ENCODE assay signal across 9 cellular contexts in the genomic region with DNA sequence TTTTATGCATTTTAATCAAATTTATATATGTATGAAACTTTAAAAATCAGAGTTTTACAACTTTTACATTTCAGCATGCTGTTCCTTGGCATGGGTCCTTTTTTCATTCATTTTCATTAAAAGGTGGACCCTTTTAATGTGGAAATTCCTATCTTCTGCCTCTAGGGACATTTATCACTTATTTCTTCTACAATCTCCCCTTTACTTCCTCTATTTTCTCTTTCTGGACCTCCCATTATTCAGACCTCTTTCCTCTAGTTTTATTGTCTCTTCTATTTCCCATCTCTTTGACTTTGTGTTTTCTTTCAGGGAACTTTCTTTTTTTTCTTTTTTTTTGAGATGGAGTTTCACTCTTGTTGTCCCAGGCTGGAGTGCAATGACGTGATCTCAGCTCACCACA. TPM values are rescaled to one million over a fixed set of nuclear protein-coding genes. Genes with fewer than 3 reads are reported as not detected.
DNase-seq lines count a peak whose midpoint lies in the region; ATAC-seq, FAIRE-seq and TF ChIP-seq lines count a peak whose summit lies in the region.
"Had no signal": no experiment of that assay in that cellular context is flagged by ENCODE, and none has a peak within 500 bp of the region (broad histone marks: within the 10 kb centered on the region; RNA-seq: fewer than 3 reads in every experiment).

No MANE protein-coding gene starts in this region.

- H3K4me3 ChIP-seq in AG10803 (ENCODE audit: low read length) (peak overlapping the region; percentile 31; the same call in 1 of the 2 replicates), HFF-Myc (replicated peaks; ENCODE audit: low read depth, low read length) (peak overlapping the region; percentile 24), keratinocyte (ENCODE audit: control insufficient read depth in 2 of 3, extremely low read depth in 1 of 3, insufficient read depth in 2 of 3, low read depth in 1 of 3, low read length in 3 of 3) (peak overlapping the region; percentile 33 to 65 (median 64))

- dilution Hi-C loops in keratinocyte (cut with MboI; ENCODE audit: extremely low pct_ligation_motif_present, low sequenced_read_pairs): no loop called here

- no peaks in the 10 kb centered on the region for H3K36me3 ChIP-seq in keratinocyte (ENCODE audit: control insufficient read depth in 2 of 2, extremely low read depth in 1 of 2, insufficient read depth in 2 of 2, low read length in 2 of 2)

- H2AFZ ChIP-seq in keratinocyte (ENCODE audit: control insufficient read depth, low read length): peak overlapping the region; percentile 76

- no peak overlapping the region for H3K27ac Mint-ChIP-seq in WTC11

- no peaks in the 10 kb centered on the region for H4K20me1 ChIP-seq in keratinocyte (ENCODE audit: control insufficient read depth, extremely low read depth, insufficient read depth, low read length)

- no peaks in the 10 kb centered on the region for H3K4me1 ChIP-seq in keratinocyte (ENCODE audit: control insufficient read depth, extremely low read depth, insufficient read depth, low read length)

- no peak; the same call in 1 of the 2 replicates for TF ChIP-seq CTCF in AG10803 (conservative IDR thresholded peaks at IDR 0.05; ENCODE audit: low read length)
- TF ChIP-seq CTCF in HFF-Myc (IDR thresholded peaks at IDR 0.05; ENCODE audit: low read depth, low read length, missing control alignments): no peak
- TF ChIP-seq CTCF in WTC11 (IDR thresholded peaks at IDR 0.05): no peak
- no peak for TF ChIP-seq CTCF in keratinocyte (optimal IDR thresholded peaks at IDR 0.05 in 1 of 3, IDR thresholded peaks at IDR 0.05 in 1 of 3, conservative IDR thresholded peaks at IDR 0.05 in 1 of 3; ENCODE audit: extremely low read depth in 1 of 3, insufficient read depth in 2 of 3, low read length in 3 of 3)

- H3K4me3 Mint-ChIP-seq in WTC11: peak overlapping the region; percentile 63

- intact Hi-C loops in Right ventricle myocardium inferior (cut with DNase I): no loop called here

- no peak for FAIRE-seq in keratinocyte (lab: Jason Lieb, UNC)

- H3K9me3 Mint-ChIP-seq in WTC11: no peaks in the 10 kb centered on the region

- H3K79me2 ChIP-seq in keratinocyte (ENCODE audit: control insufficient read depth, insufficient read depth, low read length): no peaks in the 10 kb centered on the region

- H3K4me1 Mint-ChIP-seq in WTC11: peaks cover 15% of the 10 kb centered on the region

- no peaks in the 10 kb centered on the region for H3K9me1 ChIP-seq in keratinocyte (ENCODE audit: control insufficient read depth, extremely low read depth, insufficient read depth, low read length)

- DNase-seq in AG10803 (ENCODE audit: low read depth): no peak
- DNase-seq in HFF-Myc (ENCODE audit: extremely low read depth, low read depth): no peak
- no peak for DNase-seq in WTC11 (ENCODE audit: low spot score)
- DNase-seq in keratinocyte (ENCODE audit: low read depth, low spot score): no peak
- DNase-seq in Right ventricle myocardium inferior (ENCODE audit: missing footprints): no peak

- peak overlapping the region; percentile 37 for H3K9ac ChIP-seq in keratinocyte (ENCODE audit: control insufficient read depth, extremely low read depth, insufficient read depth, low read length)

- peak overlapping the region; percentile 81 for H3K4me2 ChIP-seq in keratinocyte (ENCODE audit: control insufficient read depth, extremely low read depth, insufficient read depth, low read depth, low read length)

- H3K27ac ChIP-seq in keratinocyte (ENCODE audit: control insufficient read depth, insufficient read depth, low read length): no peak overlapping the region

- POLR2A ChIA-PET in WTC11 (lab: Charles Lee): interaction anchor here (1.3 kb wide), 1 partner anchor 103 kb away, joined by 3 read pairs; no protein-coding TSS in a partner anchor

- H3K9me3 ChIP-seq in keratinocyte (ENCODE audit: control insufficient read depth, low read depth, low read length): no peaks in the 10 kb centered on the region

- no peaks in the 10 kb centered on the region for H3K36me3 Mint-ChIP-seq in WTC11

- H3K27me3 ChIP-seq in keratinocyte (ENCODE audit: control insufficient read depth, extremely low read depth, insufficient read depth, low read length): peaks cover 20% of the 10 kb centered on the region

- ATAC-seq in WTC11 (no peak), HG03097 (IDR thresholded peaks at IDR 0.05; ENCODE audit: low FRiP score, unreplicated experiment) (no peak), Right ventricle myocardium inferior (no peak), GM18520 (IDR thresholded peaks at IDR 0.05; ENCODE audit: unreplicated experiment) (no peak), GM21528 (IDR thresholded peaks at IDR 0.05; ENCODE audit: low FRiP score, unreplicated experiment) (no peak)

- CTCF ChIA-PET in WTC11 (lab: Charles Lee): interaction anchor here (0.6 to 3.3 kb wide), 9 partner anchors 8 to 202 kb away, joined by 3 to 23 read pairs (median 7); no protein-coding TSS in a partner anchor

- H3K27me3 Mint-ChIP-seq in WTC11 (ENCODE audit: low read depth): peaks cover 48% of the 10 kb centered on the region

TF ChIP-seq in WTC11, 78 proteins besides CTCF, POLR2A, EP300 and RAD21 (continues in another document):
- TF ChIP-seq, protein P1, sequence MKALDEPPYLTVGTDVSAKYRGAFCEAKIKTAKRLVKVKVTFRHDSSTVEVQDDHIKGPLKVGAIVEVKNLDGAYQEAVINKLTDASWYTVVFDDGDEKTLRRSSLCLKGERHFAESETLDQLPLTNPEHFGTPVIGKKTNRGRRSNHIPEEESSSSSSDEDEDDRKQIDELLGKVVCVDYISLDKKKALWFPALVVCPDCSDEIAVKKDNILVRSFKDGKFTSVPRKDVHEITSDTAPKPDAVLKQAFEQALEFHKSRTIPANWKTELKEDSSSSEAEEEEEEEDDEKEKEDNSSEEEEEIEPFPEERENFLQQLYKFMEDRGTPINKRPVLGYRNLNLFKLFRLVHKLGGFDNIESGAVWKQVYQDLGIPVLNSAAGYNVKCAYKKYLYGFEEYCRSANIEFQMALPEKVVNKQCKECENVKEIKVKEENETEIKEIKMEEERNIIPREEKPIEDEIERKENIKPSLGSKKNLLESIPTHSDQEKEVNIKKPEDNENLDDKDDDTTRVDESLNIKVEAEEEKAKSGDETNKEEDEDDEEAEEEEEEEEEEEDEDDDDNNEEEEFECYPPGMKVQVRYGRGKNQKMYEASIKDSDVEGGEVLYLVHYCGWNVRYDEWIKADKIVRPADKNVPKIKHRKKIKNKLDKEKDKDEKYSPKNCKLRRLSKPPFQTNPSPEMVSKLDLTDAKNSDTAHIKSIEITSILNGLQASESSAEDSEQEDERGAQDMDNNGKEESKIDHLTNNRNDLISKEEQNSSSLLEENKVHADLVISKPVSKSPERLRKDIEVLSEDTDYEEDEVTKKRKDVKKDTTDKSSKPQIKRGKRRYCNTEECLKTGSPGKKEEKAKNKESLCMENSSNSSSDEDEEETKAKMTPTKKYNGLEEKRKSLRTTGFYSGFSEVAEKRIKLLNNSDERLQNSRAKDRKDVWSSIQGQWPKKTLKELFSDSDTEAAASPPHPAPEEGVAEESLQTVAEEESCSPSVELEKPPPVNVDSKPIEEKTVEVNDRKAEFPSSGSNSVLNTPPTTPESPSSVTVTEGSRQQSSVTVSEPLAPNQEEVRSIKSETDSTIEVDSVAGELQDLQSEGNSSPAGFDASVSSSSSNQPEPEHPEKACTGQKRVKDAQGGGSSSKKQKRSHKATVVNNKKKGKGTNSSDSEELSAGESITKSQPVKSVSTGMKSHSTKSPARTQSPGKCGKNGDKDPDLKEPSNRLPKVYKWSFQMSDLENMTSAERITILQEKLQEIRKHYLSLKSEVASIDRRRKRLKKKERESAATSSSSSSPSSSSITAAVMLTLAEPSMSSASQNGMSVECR (CRISPR knock-in tag; IDR thresholded peaks at IDR 0.05; ENCODE audit: borderline replicate concordance): no peak
- TF ChIP-seq, protein P2, sequence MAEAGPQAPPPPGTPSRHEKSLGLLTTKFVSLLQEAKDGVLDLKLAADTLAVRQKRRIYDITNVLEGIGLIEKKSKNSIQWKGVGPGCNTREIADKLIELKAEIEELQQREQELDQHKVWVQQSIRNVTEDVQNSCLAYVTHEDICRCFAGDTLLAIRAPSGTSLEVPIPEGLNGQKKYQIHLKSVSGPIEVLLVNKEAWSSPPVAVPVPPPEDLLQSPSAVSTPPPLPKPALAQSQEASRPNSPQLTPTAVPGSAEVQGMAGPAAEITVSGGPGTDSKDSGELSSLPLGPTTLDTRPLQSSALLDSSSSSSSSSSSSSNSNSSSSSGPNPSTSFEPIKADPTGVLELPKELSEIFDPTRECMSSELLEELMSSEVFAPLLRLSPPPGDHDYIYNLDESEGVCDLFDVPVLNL (CRISPR knock-in tag; IDR thresholded peaks at IDR 0.05; ENCODE audit: borderline replicate concordance, low read depth): no peak
- no peak for TF ChIP-seq TEAD4 (CRISPR knock-in tag; IDR thresholded peaks at IDR 0.05)
- TF ChIP-seq, protein P3, sequence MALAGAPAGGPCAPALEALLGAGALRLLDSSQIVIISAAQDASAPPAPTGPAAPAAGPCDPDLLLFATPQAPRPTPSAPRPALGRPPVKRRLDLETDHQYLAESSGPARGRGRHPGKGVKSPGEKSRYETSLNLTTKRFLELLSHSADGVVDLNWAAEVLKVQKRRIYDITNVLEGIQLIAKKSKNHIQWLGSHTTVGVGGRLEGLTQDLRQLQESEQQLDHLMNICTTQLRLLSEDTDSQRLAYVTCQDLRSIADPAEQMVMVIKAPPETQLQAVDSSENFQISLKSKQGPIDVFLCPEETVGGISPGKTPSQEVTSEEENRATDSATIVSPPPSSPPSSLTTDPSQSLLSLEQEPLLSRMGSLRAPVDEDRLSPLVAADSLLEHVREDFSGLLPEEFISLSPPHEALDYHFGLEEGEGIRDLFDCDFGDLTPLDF (CRISPR knock-in tag; IDR thresholded peaks at IDR 0.05): no peak
- TF ChIP-seq JUN (CRISPR knock-in tag; IDR thresholded peaks at IDR 0.05): no peak

RNA-seq across cellular contexts. Expression of a gene that starts 5.7 kb away (rescaled TPM):
- total RNA-seq in WTC11 (2021): 0.30 to 0.59 TPM (median 0.39 TPM) in 3 replicates
- polyA plus RNA-seq in keratinocyte: 0.16 to 0.42 TPM (median 0.33 TPM) in 3 replicates
- polyA plus RNA-seq in keratinocyte (2011; ENCODE audit: low read depth): not detected
- polyA plus RNA-seq in keratinocyte (2011; cell fraction: cytosol; rRNA removed): 0.06 and 0.35 TPM in 2 replicates
- polyA plus RNA-seq in keratinocyte (2011; cell fraction: nucleus; rRNA removed): 0.06 and 0.49 TPM in 2 replicates
- polyA plus RNA-seq in keratinocyte (2012; ENCODE audit: low replicate concordance): 0.68 and 0.86 TPM in 2 replicates
- polyA minus RNA-seq in keratinocyte: not detected in 3 replicates
- polyA minus RNA-seq in keratinocyte (2011; cell fraction: cytosol; rRNA and poly(A)+ RNA removed): not detected
- not detected in 2 replicates for polyA minus RNA-seq in keratinocyte (2011; cell fraction: nucleus; rRNA and poly(A)+ RNA removed)
- not detected for total RNA-seq in Right ventricle myocardium inferior
- total RNA-seq: LHCN-M2 had no signal

RNA-seq across cellular contexts. Expression of a gene that starts 36.1 kb away (rescaled TPM):
- total RNA-seq in WTC11 (2021): 26.9 to 31.7 TPM (median 31.3 TPM) in 3 replicates
- polyA plus RNA-seq in keratinocyte: 8.7 to 11.9 TPM (median 9.9 TPM) in 3 replicates
- polyA plus RNA-seq in keratinocyte (2011; ENCODE audit: low read depth): 7.0 TPM
- polyA plus RNA-seq in keratinocyte (2011; cell fraction: cytosol; rRNA removed): 6.7 and 11.2 TPM in 2 replicates
- polyA plus RNA-seq in keratinocyte (2011; cell fraction: nucleus; rRNA removed): 9.0 and 9.2 TPM in 2 replicates
- 7.6 and 10.3 TPM in 2 replicates for polyA plus RNA-seq in keratinocyte (2012; ENCODE audit: low replicate concordance)
- polyA minus RNA-seq in keratinocyte: 7.2 to 33.6 TPM (median 23.4 TPM) in 3 replicates
- polyA minus RNA-seq in keratinocyte (2011; cell fraction: cytosol; rRNA and poly(A)+ RNA removed): 27.2 TPM
- 19.9 and 29.2 TPM in 2 replicates for polyA minus RNA-seq in keratinocyte (2011; cell fraction: nucleus; rRNA and poly(A)+ RNA removed)
- total RNA-seq in Right ventricle myocardium inferior: 23.4 TPM
